8 cellular contexts compared by ENCODE assay signal in genomic region chr22:37887610-37888378, GRCh38. TPM values are rescaled to one million over a fixed set of nuclear protein-coding genes. Genes with fewer than 3 reads are reported as not detected.
A peak's percentile ranks its signal among the peaks of the same experiment; 100 is the strongest.
DNase-seq lines count a peak whose midpoint lies in the region; ATAC-seq and TF ChIP-seq lines count a peak whose summit lies in the region.

No MANE protein-coding gene starts in this region.

- TF ChIP-seq CTCF in GM20000 (IDR thresholded peaks at IDR 0.05; ENCODE audit: extremely low read depth, missing control alignments) (peak; percentile 12), gastrocnemius medialis (IDR thresholded peaks at IDR 0.05 in 4 of 5, conservative IDR thresholded peaks at IDR 0.05 in 1 of 5) (peak in 4 of 5 experiments; percentile 8 to 49 (median 38))

- peaks cover 0 to 2% of the 10 kb centered on the region in 2 donors for H3K4me1 ChIP-seq in gastrocnemius medialis

- TF ChIP-seq POLR2A in gastrocnemius medialis (IDR thresholded peaks at IDR 0.05): no peak

- H3K27ac ChIP-seq in gastrocnemius medialis: no peak overlapping the region

- H3K27ac Mint-ChIP-seq in activated T-helper 17 cell treated with anti-CD3 and anti-CD28 coated beads, Interleukin-2, amount 50 U/mL, for 72 hours: peak overlapping the region; percentile 15

- H3K36me3 ChIP-seq in gastrocnemius medialis: peaks cover 0 to 65% of the 10 kb centered on the region in 2 donors

- intact Hi-C loops in gastrocnemius medialis (cut with DNase I; ENCODE audit: low total_unique reads): loop anchor here (5.0 kb wide), 1 partner anchor 45 kb away; no protein-coding TSS in a partner anchor

- H3K9me3 ChIP-seq in gastrocnemius medialis: no peaks in the 10 kb centered on the region

- H3K9me3 Mint-ChIP-seq in activated T-helper 17 cell treated with anti-CD3 and anti-CD28 coated beads, Interleukin-2, amount 50 U/mL, for 72 hours: no peaks in the 10 kb centered on the region

- no peaks in the 10 kb centered on the region for H3K4me1 Mint-ChIP-seq in activated T-helper 17 cell treated with anti-CD3 and anti-CD28 coated beads, Interleukin-2, amount 50 U/mL, for 72 hours

- H3K27me3 ChIP-seq in gastrocnemius medialis: no peaks in the 10 kb centered on the region

- H3K4me3 Mint-ChIP-seq in activated T-helper 17 cell treated with anti-CD3 and anti-CD28 coated beads, Interleukin-2, amount 50 U/mL, for 72 hours: no peak overlapping the region

- H3K36me3 Mint-ChIP-seq in activated T-helper 17 cell treated with anti-CD3 and anti-CD28 coated beads, Interleukin-2, amount 50 U/mL, for 72 hours (ENCODE audit: low read depth): peaks cover 91% of the 10 kb centered on the region

- ATAC-seq in activated T-helper 17 cell treated with anti-CD3 and anti-CD28 coated beads, Interleukin-2, amount 50 U/mL, for 72 hours (replicated peaks): no peak
- ATAC-seq in gastrocnemius medialis: peak; percentile 51 to 57
- no peak for ATAC-seq in GM21723 (IDR thresholded peaks at IDR 0.05; ENCODE audit: unreplicated experiment)
- ATAC-seq in HG03039 (IDR thresholded peaks at IDR 0.05; ENCODE audit: unreplicated experiment): no peak
- ATAC-seq in GM18519 (IDR thresholded peaks at IDR 0.05; ENCODE audit: low FRiP score, unreplicated experiment): no peak
- ATAC-seq in HG03045 (IDR thresholded peaks at IDR 0.05; ENCODE audit: unreplicated experiment): no peak

- no peak overlapping the region for H3K4me3 ChIP-seq in gastrocnemius medialis

- in situ Hi-C loops in gastrocnemius medialis (cut with MboI; ENCODE audit: low sequenced_read_pairs in 4 of 4): no loop called here

- no peaks in the 10 kb centered on the region for H3K27me3 Mint-ChIP-seq in activated T-helper 17 cell treated with anti-CD3 and anti-CD28 coated beads, Interleukin-2, amount 50 U/mL, for 72 hours

- no peak for DNase-seq in GM20000 (ENCODE audit: low spot score)
- DNase-seq in hepatic stellate cell (ENCODE audit: low spot score): peak; percentile 69
- peak in 1 of 2 donors; percentile 29 for DNase-seq in gastrocnemius medialis

RNA-seq across cellular contexts. Expression of gene MICALL1, which starts 18.3 kb away (rescaled TPM):
- total RNA-seq in activated T-helper 17 cell treated with anti-CD3 and anti-CD28 coated beads, Interleukin-2, amount 50 U/mL, for 72 hours: 10 to 100 TPM; 10.3 to 15.9 TPM
- total RNA-seq in gastrocnemius medialis: 10 to 100 TPM; 14.4 to 29.4 (median 21.1) TPM

RNA-seq across cellular contexts. Expression of gene EIF3L, which starts 38.6 kb away (rescaled TPM):
- 100 to 1,000 TPM; 553 to 834 TPM for total RNA-seq in activated T-helper 17 cell treated with anti-CD3 and anti-CD28 coated beads, Interleukin-2, amount 50 U/mL, for 72 hours
- 100 to 1,000 TPM; 291 to 406 (median 343) TPM for total RNA-seq in gastrocnemius medialis

RNA-seq across cellular contexts. Expression of gene ANKRD54, which starts 43.7 kb away (rescaled TPM):
- 10 to 100 TPM; 13.0 to 25.2 TPM for total RNA-seq in activated T-helper 17 cell treated with anti-CD3 and anti-CD28 coated beads, Interleukin-2, amount 50 U/mL, for 72 hours
- 10 to 100 TPM; 20.8 to 43.9 (median 27.3) TPM for total RNA-seq in gastrocnemius medialis

Comparison
In these comparisons a context has a peak if more than half of its experiments do, and no peak if none do; other contexts are left out.
1. ATAC-seq: peak in gastrocnemius medialis (2 of 2); none in activated T-helper 17 cell treated with anti-CD3 and anti-CD28 coated beads, Interleukin-2, amount 50 U/mL, for 72 hours (single experiment), GM21723 (single experiment), HG03039 (single experiment), GM18519 (single experiment) and HG03045 (single experiment).